1 cellular context compared by ENCODE assay signal in genomic region chr10:86053675-86054074, GRCh38.
TF ChIP-seq lines count a peak whose summit lies in the region.

No MANE protein-coding gene starts in this region.

TF ChIP-seq in HepG2, 621 proteins besides CTCF, POLR2A, EP300 and RAD21 (continued from another document):
- TF ChIP-seq NR3C1 (CRISPR knock-in tag; IDR thresholded peaks at IDR 0.05) (no peak), CBX1 (IDR thresholded peaks at IDR 0.05; ENCODE audit: low read depth) (no peak)
